ENCODE assay signal across 22 cellular contexts in genomic region chr15:80503319-80503952, GRCh38.
DNase-seq lines count a peak whose midpoint lies in the region; ATAC-seq and TF ChIP-seq lines count a peak whose summit lies in the region.
"Had no signal": no experiment of that assay in that cellular context is flagged by ENCODE, and none has a peak within 500 bp of the region (broad histone marks: within the 10 kb centered on the region; RNA-seq: fewer than 3 reads in every experiment).

No MANE protein-coding gene starts in this region.

- H3K36me3 ChIP-seq in fibroblast of lung (ENCODE audit: control insufficient read depth, insufficient read depth, low read length) (no peaks in the 10 kb centered on the region), lower lobe of right lung (no peaks in the 10 kb centered on the region), upper lobe of right lung (no peaks in the 10 kb centered on the region)
- H3K36me3 ChIP-seq: BE2C, gastrocnemius medialis, thoracic aorta had no signal

- H3K9ac ChIP-seq in fibroblast of lung (ENCODE audit: insufficient read depth, low read length) = no peak overlapping the region

- H3K79me2 ChIP-seq in fibroblast of lung (ENCODE audit: control insufficient read depth, insufficient read depth, low read length) = no peaks in the 10 kb centered on the region

- no peaks in the 10 kb centered on the region for H3K9me3 ChIP-seq in fibroblast of lung (ENCODE audit: control insufficient read depth, insufficient read depth, low read depth, low read length)
- no peaks in the 10 kb centered on the region for H3K9me3 ChIP-seq in lower lobe of right lung
- no peaks in the 10 kb centered on the region for H3K9me3 ChIP-seq in upper lobe of right lung
- H3K9me3 ChIP-seq: BE2C, gastrocnemius medialis, thoracic aorta had no signal

- DNase-seq in NCI-H2196 (lab: John Stamatoyannopoulos, UW; ENCODE audit: unreplicated experiment) (peak; percentile 12), NCI-H2196 treated with DMSO at 0.1 percent for 48 hours (lab: John Stamatoyannopoulos, UW; ENCODE audit: unreplicated experiment) (no peak), fibroblast of lung (ENCODE audit: low read depth in 2 of 2) (no peak), lower lobe of right lung (no peak), upper lobe of right lung (no peak), COLO829 (ENCODE audit: low spot score) (no peak), kidney glomerular epithelial cell (lab: John Stamatoyannopoulos, UW) (no peak)
- DNase-seq in effector CD8-positive, alpha-beta T cell (lab: John Stamatoyannopoulos, UW) = no peak
- DNase-seq: activated CD4-positive, CD25-positive, alpha-beta regulatory T cell treated with anti-CD3 and anti-CD28 coated beads, Interleukin-2, amount 50 U/mL, for 72 hours; activated CD8-positive, alpha-beta T cell treated with anti-CD3 and anti-CD28 coated beads for 36 hours; activated effector memory CD4-positive, alpha-beta T cell treated with anti-CD3 and anti-CD28 coated beads, Interleukin-2, amount 50 U/mL, for 16 hours; activated T-cell treated with anti-CD3 and anti-CD28 coated beads for 4 hours; BE2C; DMS79 treated with DMSO at 0.1 percent for 48 hours; gastrocnemius medialis; KBM-7; kidney; MM.1S; NCI-H345; stimulated activated CD4-positive, alpha-beta T cell treated with anti-CD3 and anti-CD28 coated beads, Interleukin-1b, Interleukin-23, amount 100 ng/mL, for 48 hours had no signal

- ATAC-seq in lower lobe of right lung (peak; percentile 30 to 43), upper lobe of right lung (peak; percentile 40)
- ATAC-seq: activated CD8-positive, alpha-beta T cell treated with anti-CD3 and anti-CD28 coated beads for 36 hours; HCT116 had no signal

- no peak for TF ChIP-seq CTCF in fibroblast of lung (conservative IDR thresholded peaks at IDR 0.05 in 1 of 2, IDR thresholded peaks at IDR 0.05 in 1 of 2; ENCODE audit: low read depth in 1 of 2, low read length in 2 of 2)
- TF ChIP-seq CTCF in lower lobe of right lung (IDR thresholded peaks at IDR 0.05) = no peak
- no peak for TF ChIP-seq CTCF in upper lobe of right lung (IDR thresholded peaks at IDR 0.05)

- intact Hi-C loops in lower lobe of right lung (cut with DNase I) = no loop called here
- intact Hi-C loops in upper lobe of right lung (cut with DNase I) = no loop called here

- H4K20me1 ChIP-seq in fibroblast of lung (ENCODE audit: control insufficient read depth, extremely low read depth, insufficient read depth, low read length) = no peaks in the 10 kb centered on the region

- no peaks in the 10 kb centered on the region for H3K27me3 ChIP-seq in fibroblast of lung (ENCODE audit: control insufficient read depth, insufficient read depth, low read length)
- H3K27me3 ChIP-seq in lower lobe of right lung (ENCODE audit: low read depth) = no peaks in the 10 kb centered on the region
- no peaks in the 10 kb centered on the region for H3K27me3 ChIP-seq in upper lobe of right lung
- H3K27me3 ChIP-seq: BE2C, gastrocnemius medialis had no signal

- no peak overlapping the region for H3K4me2 ChIP-seq in fibroblast of lung (ENCODE audit: extremely low read depth, insufficient read depth, low read length)

- no peak overlapping the region for H2AFZ ChIP-seq in fibroblast of lung (ENCODE audit: low read length)

- H3K27ac ChIP-seq in fibroblast of lung (ENCODE audit: insufficient read depth, low read length) (peak overlapping the region; percentile 14), lower lobe of right lung (peak overlapping the region; percentile 64), upper lobe of right lung (peak overlapping the region; percentile 74)
- H3K27ac ChIP-seq: thoracic aorta had no signal

- H3K4me1 ChIP-seq in fibroblast of lung (ENCODE audit: control insufficient read depth, extremely low read depth, insufficient read depth, low read length) = peaks cover 14% of the 10 kb centered on the region
- peaks cover 4% of the 10 kb centered on the region for H3K4me1 ChIP-seq in lower lobe of right lung
- peaks cover 7% of the 10 kb centered on the region for H3K4me1 ChIP-seq in upper lobe of right lung
- H3K4me1 ChIP-seq: BE2C had no signal

- H3K4me3 ChIP-seq in fibroblast of lung (replicated peaks in 1 of 4; ENCODE audit: control extremely low read depth in 1 of 4, insufficient read depth in 1 of 4, low read depth in 3 of 4, low read length in 4 of 4) (no peak overlapping the region), lower lobe of right lung (no peak overlapping the region), upper lobe of right lung (no peak overlapping the region)
- H3K4me3 ChIP-seq: gastrocnemius medialis, thoracic aorta had no signal

Comparison
In these comparisons a context has a peak if more than half of its experiments do, and no peak if none do; other contexts are left out.
1. H3K27ac ChIP-seq: peak in every context shown above with its lines; median percentile 74 in upper lobe of right lung; 64 in lower lobe of right lung; 14 in fibroblast of lung.